13 cellular contexts compared by ENCODE assay signal in genomic region chr11:112343368-112344039, GRCh38.
A peak's percentile ranks its signal among the peaks of the same experiment; 100 is the strongest.
DNase-seq lines count a peak whose midpoint lies in the region; ATAC-seq and TF ChIP-seq lines count a peak whose summit lies in the region.
"Had no signal": no experiment of that assay in that cellular context is flagged by ENCODE, and none has a peak within 500 bp of the region (broad histone marks: within the 10 kb centered on the region; RNA-seq: fewer than 3 reads in every experiment).

No MANE protein-coding gene starts in this region.

- no peak for TF ChIP-seq CTCF in cardiac fibroblast (IDR thresholded peaks at IDR 0.05; ENCODE audit: low read depth, low read length)
- no peak for TF ChIP-seq CTCF in mesothelial cell of epicardium (IDR thresholded peaks at IDR 0.05; ENCODE audit: unreplicated experiment)
- no peak for TF ChIP-seq CTCF in glutamatergic neuron (IDR thresholded peaks at IDR 0.05; ENCODE audit: partially characterized antibody, unreplicated experiment)

- no peak for ATAC-seq in left ventricle myocardium superior
- ATAC-seq: sciatic nerve had no signal

- H3K27ac Mint-ChIP-seq in mesothelial cell of epicardium (peak overlapping the region; percentile 22), glutamatergic neuron (ENCODE audit: unreplicated experiment) (no peak overlapping the region)
- H3K27ac Mint-ChIP-seq: activated CD4-positive, alpha-beta memory T cell treated with anti-CD3 and anti-CD28 coated beads, Interleukin-2, amount 10 ng/mL, durations not matched to agents 7 days and 5 days had no signal

- intact Hi-C loops in left ventricle myocardium superior (cut with micrococcal nuclease): no loop called here

- peak; percentile 95 for DNase-seq in G401 (ENCODE audit: low spot score)
- peak; percentile 26 for DNase-seq in NCI-H2227 treated with DMSO at 0.1 percent for 48 hours (lab: John Stamatoyannopoulos, UW)
- DNase-seq in cardiac fibroblast (ENCODE audit: low read depth in 2 of 2): peak; percentile 41 to 71
- DNase-seq in mesothelial cell of epicardium (ENCODE audit: low spot score in 2 of 2, unreplicated experiment in 2 of 2): no peak
- DNase-seq in left ventricle myocardium superior: no peak
- DNase-seq in glutamatergic neuron: no peak
- DNase-seq in activated effector memory CD4-positive, alpha-beta T cell treated with Interleukin-2 at 50 U/mL for 16 hours: no peak
- no peak for DNase-seq in HUDEP-2 (lab: John Stamatoyannopoulos, UW; ENCODE audit: unreplicated experiment in 76 of 76)
- DNase-seq: activated CD4-positive, alpha-beta memory T cell treated with anti-CD3 and anti-CD28 coated beads, Interleukin-2, amount 10 ng/mL, durations not matched to agents 7 days and 5 days; activated naive CD4-positive, alpha-beta T cell; NCI-H526 treated with DMSO at 0.1 percent for 48 hours; T1000 had no signal

- H3K27me3 Mint-ChIP-seq in mesothelial cell of epicardium (ENCODE audit: low read depth) (peaks cover 7% of the 10 kb centered on the region), glutamatergic neuron (ENCODE audit: unreplicated experiment) (peaks cover 2% of the 10 kb centered on the region)
- H3K27me3 Mint-ChIP-seq: activated CD4-positive, alpha-beta memory T cell treated with anti-CD3 and anti-CD28 coated beads, Interleukin-2, amount 10 ng/mL, durations not matched to agents 7 days and 5 days had no signal

- in situ Hi-C loops in G401 (cut with HindIII; ENCODE audit: low sequenced_read_pairs): no loop called here

- no peaks in the 10 kb centered on the region for H3K9me3 Mint-ChIP-seq in mesothelial cell of epicardium
- H3K9me3 Mint-ChIP-seq in glutamatergic neuron (ENCODE audit: unreplicated experiment): no peaks in the 10 kb centered on the region
- H3K9me3 Mint-ChIP-seq: activated CD4-positive, alpha-beta memory T cell treated with anti-CD3 and anti-CD28 coated beads, Interleukin-2, amount 10 ng/mL, durations not matched to agents 7 days and 5 days had no signal

- H3K4me1 Mint-ChIP-seq in mesothelial cell of epicardium: peaks cover 45% of the 10 kb centered on the region
- peaks cover 7% of the 10 kb centered on the region for H3K4me1 Mint-ChIP-seq in glutamatergic neuron (ENCODE audit: low read depth, unreplicated experiment)
- H3K4me1 Mint-ChIP-seq: activated CD4-positive, alpha-beta memory T cell treated with anti-CD3 and anti-CD28 coated beads, Interleukin-2, amount 10 ng/mL, durations not matched to agents 7 days and 5 days had no signal

- H3K4me3 ChIP-seq in cardiac fibroblast (replicated peaks in 1 of 2; ENCODE audit: low read depth in 2 of 2, low read length in 2 of 2): no peak overlapping the region

- H3K4me3 Mint-ChIP-seq in mesothelial cell of epicardium (no peak overlapping the region), glutamatergic neuron (ENCODE audit: unreplicated experiment) (no peak overlapping the region)
- H3K4me3 Mint-ChIP-seq: activated CD4-positive, alpha-beta memory T cell treated with anti-CD3 and anti-CD28 coated beads, Interleukin-2, amount 10 ng/mL, durations not matched to agents 7 days and 5 days had no signal

- no peaks in the 10 kb centered on the region for H3K36me3 Mint-ChIP-seq in mesothelial cell of epicardium
- H3K36me3 Mint-ChIP-seq in glutamatergic neuron (ENCODE audit: unreplicated experiment): no peaks in the 10 kb centered on the region

Comparison
In these comparisons a context has a peak if more than half of its experiments do, and no peak if none do; other contexts are left out.
1. DNase-seq: peak in G401 (single experiment), NCI-H2227 treated with DMSO at 0.1 percent for 48 hours (single experiment) and cardiac fibroblast (2 of 2); none in mesothelial cell of epicardium (0 of 2), left ventricle myocardium superior (single experiment), glutamatergic neuron (single experiment), activated effector memory CD4-positive, alpha-beta T cell treated with Interleukin-2 at 50 U/mL for 16 hours (single experiment) and HUDEP-2 (0 of 76).